9 cellular contexts compared by ENCODE assay signal in genomic region chr9:113275147-113276131, GRCh38. TPM values are rescaled to one million over a fixed set of nuclear protein-coding genes. Genes with fewer than 3 reads are reported as not detected.
DNase-seq lines count a peak whose midpoint lies in the region; ATAC-seq and TF ChIP-seq lines count a peak whose summit lies in the region.
"Had no signal": no experiment of that assay in that cellular context is flagged by ENCODE, and none has a peak within 500 bp of the region (broad histone marks: within the 10 kb centered on the region; RNA-seq: fewer than 3 reads in every experiment).

TSS of gene CDC26 (minus strand) at chr9:113275572. CDS start at chr9:113272507, 3,065 bp downstream.
TSS of gene PRPF4 (plus strand) at chr9:113275658. CDS start at chr9:113275744, 86 bp downstream.

- H3K4me3 Mint-ChIP-seq in WTC11 = no peak within 1 kb of the TSS

- H3K27ac Mint-ChIP-seq in WTC11 = no peak within 1 kb of the TSS

- peak; percentile 97 for ATAC-seq in GM19023 (IDR thresholded peaks at IDR 0.05; ENCODE audit: unreplicated experiment)
- peak; percentile 97 for ATAC-seq in HG03196 (IDR thresholded peaks at IDR 0.05; ENCODE audit: unreplicated experiment)
- peak; percentile 95 for ATAC-seq in WTC11

- CTCF ChIA-PET in WTC11 (lab: Charles Lee) = interaction anchor here (0.7 to 3.6 kb wide), 24 partner anchors 13 to 1258 kb away, joined by 3 to 38 read pairs (median 6); partner anchors contain the start of genes ALAD, BSPRY, C9orf43 and FKBP15

- H3K4me1 Mint-ChIP-seq in WTC11 = peaks cover 7% of the 10 kb centered on the region

- POLR2A ChIA-PET in WTC11 (lab: Charles Lee) = interaction anchor here (0.6 to 1.6 kb wide), 10 partner anchors 19 to 383 kb away, joined by 3 to 11 read pairs (median 4); partner anchors contain the start of genes C9orf43, FKBP15, POLE3 and SLC31A1

- no peak for TF ChIP-seq CTCF in AG09309 (IDR thresholded peaks at IDR 0.05; ENCODE audit: control insufficient read depth, insufficient read depth, low read depth, low read length, missing control alignments)
- no peak for TF ChIP-seq CTCF in WTC11 (IDR thresholded peaks at IDR 0.05)

- peak; percentile 93 for DNase-seq in AG09309 (ENCODE audit: low read depth)
- peak; percentile 98 for DNase-seq in NCI-H226
- DNase-seq in WTC11 (ENCODE audit: low spot score) = peak; percentile 97
- peak; percentile 80 to 98 (median 95) for DNase-seq in caudate nucleus (lab: John Stamatoyannopoulos, UW)
- peak; percentile 98 for DNase-seq in inferior parietal cortex (ENCODE audit: extremely low spot score)
- DNase-seq in stimulated activated CD4-positive, alpha-beta T cell treated with anti-CD3 and anti-CD28 coated beads, Interleukin-12 subunit alpha, Interleukin-12 subunit beta, amount 100 ng/mL, for 24 hours (ENCODE audit: low read depth in 2 of 2) = peak; percentile 96

- H3K27ac ChIP-seq in caudate nucleus (ENCODE audit: low read depth, low read length) = peak within 1 kb of the TSS; percentile 94

- no peaks in the 10 kb centered on the region for H3K27me3 Mint-ChIP-seq in WTC11 (ENCODE audit: low read depth)

- H3K36me3 Mint-ChIP-seq in WTC11 = peaks cover 51% of the 10 kb centered on the region

- peak within 1 kb of the TSS; percentile 100 for H3K4me3 ChIP-seq in AG09309 (ENCODE audit: control insufficient read depth, low read depth, low read length)

- no peaks in the 10 kb centered on the region for H3K9me3 Mint-ChIP-seq in WTC11
- H3K9me3 Mint-ChIP-seq: T-helper 1 cell treated with Interleukin-12 subunit alpha and Interleukin-12 subunit beta and Interleukin-4 antibody, amounts not matched to agents 30 μg/mL and 1 μg/mL, for 36 hours had no signal

TF ChIP-seq in WTC11, 78 proteins besides CTCF, POLR2A, EP300 and RAD21 (continues in another document):
- TF ChIP-seq ZBTB21 (CRISPR knock-in tag; IDR thresholded peaks at IDR 0.05; ENCODE audit: borderline replicate concordance) = peak; percentile 89; the same call in 1 of the 2 replicates
- no peak for TF ChIP-seq ZNF671 (CRISPR knock-in tag; IDR thresholded peaks at IDR 0.05)
- TF ChIP-seq TP53 (CRISPR knock-in tag; IDR thresholded peaks at IDR 0.05) = no peak
- no peak for TF ChIP-seq ZNF423 (CRISPR knock-in tag; IDR thresholded peaks at IDR 0.05)
- no peak for TF ChIP-seq ESRRA (CRISPR knock-in tag; IDR thresholded peaks at IDR 0.05; ENCODE audit: borderline replicate concordance)
- peak; percentile 56; the same call in 1 of the 2 replicates for TF ChIP-seq CREB1 (CRISPR knock-in tag; IDR thresholded peaks at IDR 0.05)
- no peak for TF ChIP-seq ZNF121 (CRISPR knock-in tag; IDR thresholded peaks at IDR 0.05)
- no peak for TF ChIP-seq CDX4 (CRISPR knock-in tag; IDR thresholded peaks at IDR 0.05; ENCODE audit: borderline replicate concordance)
- 0 out of 2 replicates have a peak, but pooled peaks have one; percentile 25 for TF ChIP-seq ERG (CRISPR knock-in tag; IDR thresholded peaks at IDR 0.05)
- no peak for TF ChIP-seq GTF2I (CRISPR knock-in tag; conservative IDR thresholded peaks at IDR 0.05)
- no peak for TF ChIP-seq NFYB (CRISPR knock-in tag; conservative IDR thresholded peaks at IDR 0.05; ENCODE audit: low read depth)
- TF ChIP-seq USF1 (CRISPR knock-in tag; IDR thresholded peaks at IDR 0.05) = peak; percentile 15; the same call in 1 of the 2 replicates
- TF ChIP-seq, protein P1, sequence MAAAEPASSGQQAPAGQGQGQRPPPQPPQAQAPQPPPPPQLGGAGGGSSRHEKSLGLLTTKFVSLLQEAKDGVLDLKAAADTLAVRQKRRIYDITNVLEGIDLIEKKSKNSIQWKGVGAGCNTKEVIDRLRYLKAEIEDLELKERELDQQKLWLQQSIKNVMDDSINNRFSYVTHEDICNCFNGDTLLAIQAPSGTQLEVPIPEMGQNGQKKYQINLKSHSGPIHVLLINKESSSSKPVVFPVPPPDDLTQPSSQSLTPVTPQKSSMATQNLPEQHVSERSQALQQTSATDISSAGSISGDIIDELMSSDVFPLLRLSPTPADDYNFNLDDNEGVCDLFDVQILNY (CRISPR knock-in tag; IDR thresholded peaks at IDR 0.05) = no peak
- TF ChIP-seq FOXK1 (CRISPR knock-in tag; IDR thresholded peaks at IDR 0.05) = peak; percentile 11; the same call in 1 of the 2 replicates
- no peak for TF ChIP-seq SMAD4 (CRISPR knock-in tag; IDR thresholded peaks at IDR 0.05)
- no peak for TF ChIP-seq MLX (CRISPR knock-in tag; IDR thresholded peaks at IDR 0.05)
- peak; percentile 58; the same call in 1 of the 2 replicates for TF ChIP-seq ETV6 (CRISPR knock-in tag; IDR thresholded peaks at IDR 0.05)
- no peak for TF ChIP-seq ZNF138 (CRISPR knock-in tag; conservative IDR thresholded peaks at IDR 0.05)
- no peak for TF ChIP-seq ATF2 (CRISPR knock-in tag; IDR thresholded peaks at IDR 0.05; ENCODE audit: borderline replicate concordance, low read depth)
- 0 out of 2 replicates have a peak, but pooled peaks have one; percentile 13 for TF ChIP-seq ZNF232 (CRISPR knock-in tag; IDR thresholded peaks at IDR 0.05)
- TF ChIP-seq ZNF532 (CRISPR knock-in tag; IDR thresholded peaks at IDR 0.05; ENCODE audit: borderline replicate concordance) = no peak
- TF ChIP-seq ZNF416 (CRISPR knock-in tag; IDR thresholded peaks at IDR 0.05) = no peak

RNA-seq across cellular contexts. Expression of gene CDC26, which starts in this region (rescaled TPM):
- 36.9 to 39.8 TPM (median 37.0 TPM) in 3 replicates for total RNA-seq in WTC11 (2021)

RNA-seq across cellular contexts. Expression of gene PRPF4, which starts in this region (rescaled TPM):
- 29.0 to 32.4 TPM (median 30.4 TPM) in 3 replicates for total RNA-seq in WTC11 (2021)

Comparison
In these comparisons a context has a peak if more than half of its experiments do, and no peak if none do; other contexts are left out.
1. Peak in every context shown above with its lines: DNase-seq, ATAC-seq, H3K4me3 ChIP-seq and H3K27ac ChIP-seq.